In genomic region chr5:175831507-175831906, GRCh38 we compare ENCODE assay signal across 15 cellular contexts. TPM values are rescaled to one million over a fixed set of nuclear protein-coding genes. Genes with fewer than 3 reads are reported as not detected.
DNase-seq lines count a peak whose midpoint lies in the region; ATAC-seq, FAIRE-seq and TF ChIP-seq lines count a peak whose summit lies in the region.
"Had no signal": no experiment of that assay in that cellular context is flagged by ENCODE, and none has a peak within 500 bp of the region (broad histone marks: within the 10 kb centered on the region; RNA-seq: fewer than 3 reads in every experiment).

No MANE protein-coding gene starts in this region.

- H3K4me1 Mint-ChIP-seq in astrocyte (ENCODE audit: low read depth, unreplicated experiment), result peaks cover 17% of the 10 kb centered on the region
- H3K4me1 Mint-ChIP-seq: CD4-positive, CD25-positive, alpha-beta regulatory T cell had no signal

- H3K36me3 ChIP-seq in astrocyte (ENCODE audit: insufficient read depth, low read length) (no peaks in the 10 kb centered on the region), osteoblast (ENCODE audit: insufficient read depth, low read length) (no peaks in the 10 kb centered on the region)
- H3K36me3 ChIP-seq: BLaER1 had no signal

- H3K4me3 Mint-ChIP-seq in astrocyte (ENCODE audit: unreplicated experiment), result no peak overlapping the region
- H3K4me3 Mint-ChIP-seq: CD4-positive, CD25-positive, alpha-beta regulatory T cell had no signal

- H3K27ac ChIP-seq in A549, result peak overlapping the region; percentile 51 to 80
- no peak overlapping the region for H3K27ac ChIP-seq in astrocyte (ENCODE audit: low read depth, low read length)
- no peak overlapping the region for H3K27ac ChIP-seq in osteoblast (ENCODE audit: low read depth, low read length)
- H3K27ac ChIP-seq: 22Rv1, BLaER1, GM23248 had no signal

- TF ChIP-seq CTCF in A549 (IDR thresholded peaks at IDR 0.05), result no peak
- TF ChIP-seq CTCF in astrocyte (IDR thresholded peaks at IDR 0.05; ENCODE audit: insufficient read depth, low read depth, low read length), result no peak
- TF ChIP-seq CTCF in osteoblast (IDR thresholded peaks at IDR 0.05; ENCODE audit: extremely low read depth, low read depth, low read length), result no peak

- peaks cover 4% of the 10 kb centered on the region for H3K36me3 Mint-ChIP-seq in astrocyte (ENCODE audit: low read depth, unreplicated experiment)
- H3K36me3 Mint-ChIP-seq: CD4-positive, CD25-positive, alpha-beta regulatory T cell had no signal

- 93% methylated on average over 4 of the region's 4 CpGs for WGBS in A549 (ENCODE audit: missing lambda C conversion rate)

- H3K9me3 ChIP-seq in A549 (no peaks in the 10 kb centered on the region), astrocyte (ENCODE audit: insufficient read depth, low read depth, low read length) (no peaks in the 10 kb centered on the region), osteoblast (ENCODE audit: low read depth, low read length) (no peaks in the 10 kb centered on the region)
- H3K9me3 ChIP-seq: BLaER1 had no signal

- H3K79me2 ChIP-seq in astrocyte (ENCODE audit: insufficient read depth, low read length) (no peaks in the 10 kb centered on the region), osteoblast (ENCODE audit: insufficient read depth, low read length) (no peaks in the 10 kb centered on the region)

- no peak for TF ChIP-seq POLR2A in A549 (IDR thresholded peaks at IDR 0.05; ENCODE audit: low read length)

- peaks cover 35% of the 10 kb centered on the region for H3K27me3 Mint-ChIP-seq in astrocyte (ENCODE audit: low read depth, unreplicated experiment)
- H3K27me3 Mint-ChIP-seq: CD4-positive, CD25-positive, alpha-beta regulatory T cell had no signal

- H2AFZ ChIP-seq in astrocyte (ENCODE audit: low read depth, low read length), result no peak overlapping the region
- H2AFZ ChIP-seq in osteoblast (ENCODE audit: low read length), result no peak overlapping the region
- H2AFZ ChIP-seq: GM23248 had no signal

- no peak for TF ChIP-seq RAD21 in A549 (conservative IDR thresholded peaks at IDR 0.05 in 1 of 2, IDR thresholded peaks at IDR 0.05 in 1 of 2)

- no peak overlapping the region for H3K4me2 ChIP-seq in A549
- H3K4me2 ChIP-seq in astrocyte (ENCODE audit: low read length), result no peak overlapping the region
- H3K4me2 ChIP-seq in osteoblast (ENCODE audit: insufficient read depth, low read length), result no peak overlapping the region
- H3K4me2 ChIP-seq: BLaER1 had no signal

- FAIRE-seq in A549 (lab: Jason Lieb, UNC), result no peak
- no peak for FAIRE-seq in astrocyte (lab: Jason Lieb, UNC)

- H4K20me1 ChIP-seq in astrocyte (ENCODE audit: insufficient read depth, low read length), result no peaks in the 10 kb centered on the region
- H4K20me1 ChIP-seq in osteoblast (ENCODE audit: insufficient read depth, low read length), result no peaks in the 10 kb centered on the region
- H4K20me1 ChIP-seq: BLaER1 had no signal

- CTCF ChIA-PET in A549 (lab: Yijun Ruan, JAX), result interaction anchor here (1.1 to 4.4 kb wide), 9 partner anchors 9 to 102 kb away, joined by 3 to 24 read pairs (median 5); partner anchors contain the start of gene CPLX2

- no peak for DNase-seq in A549 (ENCODE audit: low read depth in 1 of 2, low spot score in 1 of 2)
- DNase-seq in astrocyte (ENCODE audit: low read depth), result no peak
- peak; percentile 58 for DNase-seq in islet precursor cell
- DNase-seq in osteoblast (ENCODE audit: insufficient read length, low spot score, missing footprints), result peak; percentile 66
- no peak for DNase-seq in stimulated activated CD4-positive, alpha-beta T cell treated with anti-CD3 and anti-CD28 coated beads, Interleukin-2, amount 100 ng/mL, for 24 hours
- no peak for DNase-seq in retina
- no peak for DNase-seq in NCI-H526 (lab: John Stamatoyannopoulos, UW)
- DNase-seq: AML-193; CD4-positive, CD25-positive, alpha-beta regulatory T cell; DMS53; GM23248; H7 had no signal

- H3K9me3 Mint-ChIP-seq in astrocyte (ENCODE audit: unreplicated experiment), result no peaks in the 10 kb centered on the region
- H3K9me3 Mint-ChIP-seq: CD4-positive, CD25-positive, alpha-beta regulatory T cell had no signal

- no peak for ATAC-seq in A549

- TF ChIP-seq EP300 in A549 (IDR thresholded peaks at IDR 0.05), result no peak

- peak overlapping the region; percentile 11 for H3K27ac Mint-ChIP-seq in astrocyte (ENCODE audit: unreplicated experiment)

- H3K27me3 ChIP-seq in astrocyte (ENCODE audit: insufficient read depth, low read length) (no peaks in the 10 kb centered on the region), osteoblast (ENCODE audit: insufficient read depth, low read length) (no peaks in the 10 kb centered on the region)
- H3K27me3 ChIP-seq: BLaER1 had no signal

- no peak overlapping the region for H3K9ac ChIP-seq in astrocyte (ENCODE audit: low read length)
- H3K9ac ChIP-seq: BLaER1, GM23248 had no signal

- POLR2A ChIA-PET in A549 (lab: Yijun Ruan, JAX), result no interaction called here

- peaks cover 55% of the 10 kb centered on the region for H3K4me1 ChIP-seq in A549
- no peaks in the 10 kb centered on the region for H3K4me1 ChIP-seq in astrocyte (ENCODE audit: insufficient read depth, low read length)
- no peaks in the 10 kb centered on the region for H3K4me1 ChIP-seq in osteoblast (ENCODE audit: insufficient read depth, low read length)

- no peak overlapping the region for H3K4me3 ChIP-seq in A549
- H3K4me3 ChIP-seq in astrocyte (ENCODE audit: insufficient read depth, low read depth, low read length), result no peak overlapping the region
- no peak overlapping the region for H3K4me3 ChIP-seq in osteoblast (ENCODE audit: insufficient read depth, low read length)
- H3K4me3 ChIP-seq: BLaER1, GM23248 had no signal

TF ChIP-seq in A549, 52 proteins besides CTCF, POLR2A, EP300 and RAD21:
- TF ChIP-seq CHD4 (IDR thresholded peaks at IDR 0.05; ENCODE audit: borderline replicate concordance), result no peak
- no peak for TF ChIP-seq CHD2 (IDR thresholded peaks at IDR 0.05; ENCODE audit: low read length, partially characterized antibody)
- TF ChIP-seq HDAC2 (IDR thresholded peaks at IDR 0.05), result no peak
- no peak for TF ChIP-seq HOXA7 (CRISPR knock-in tag; IDR thresholded peaks at IDR 0.05)
- no peak for TF ChIP-seq EHF (CRISPR knock-in tag; IDR thresholded peaks at IDR 0.05)
- TF ChIP-seq CBX8 (IDR thresholded peaks at IDR 0.05), result no peak
- no peak for TF ChIP-seq BHLHE40 (IDR thresholded peaks at IDR 0.05; ENCODE audit: low read depth, low read length)
- TF ChIP-seq BCL3 (IDR thresholded peaks at IDR 0.05), result no peak
- no peak for TF ChIP-seq ZNF302 (CRISPR knock-in tag; IDR thresholded peaks at IDR 0.05)
- no peak for TF ChIP-seq PHF8 (IDR thresholded peaks at IDR 0.05; ENCODE audit: borderline replicate concordance, low read depth)
- TF ChIP-seq JUN (IDR thresholded peaks at IDR 0.05), result no peak
- TF ChIP-seq, protein P1, sequence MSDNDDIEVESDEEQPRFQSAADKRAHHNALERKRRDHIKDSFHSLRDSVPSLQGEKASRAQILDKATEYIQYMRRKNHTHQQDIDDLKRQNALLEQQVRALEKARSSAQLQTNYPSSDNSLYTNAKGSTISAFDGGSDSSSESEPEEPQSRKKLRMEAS (IDR thresholded peaks at IDR 0.05), result no peak
- no peak for TF ChIP-seq KDM1A (IDR thresholded peaks at IDR 0.05; ENCODE audit: low read depth)
- TF ChIP-seq KDM5A (IDR thresholded peaks at IDR 0.05), result no peak
- no peak for TF ChIP-seq CEBPB (IDR thresholded peaks at IDR 0.05)
- TF ChIP-seq GATA3 (IDR thresholded peaks at IDR 0.05; ENCODE audit: borderline replicate concordance), result no peak
- no peak for TF ChIP-seq MAZ (IDR thresholded peaks at IDR 0.05; ENCODE audit: borderline replicate concordance, low read depth, low read length)
- TF ChIP-seq EHMT2 (IDR thresholded peaks at IDR 0.05; ENCODE audit: low read depth), result no peak

RNA-seq across cellular contexts. Expression of gene CPLX2, which starts 39.9 kb away (rescaled TPM):
- 365 and 415 TPM in 2 replicates for polyA plus RNA-seq in A549 (2011; rRNA removed)
- 262 and 269 TPM in 2 replicates for polyA plus RNA-seq in A549 (2012; cell fraction: cytosol; rRNA removed)
- polyA plus RNA-seq in A549 (2012; cell fraction: nucleus; rRNA removed), result 257 and 259 TPM in 2 replicates
- 360 to 395 TPM (median 360 TPM) in 3 replicates for polyA plus RNA-seq in A549 (2017; fragmentation: RNase III; extraction: RNeasy Plus Mini Kit Qiagen cat#74134 plus additional on column Dnase treatment)
- polyA minus RNA-seq in A549 (2011; rRNA and poly(A)+ RNA removed), result 372 and 391 TPM in 2 replicates
- 0.05 TPM in 1 of 2 replicates, not detected in the other for total RNA-seq in astrocyte
- not detected in 2 replicates for total RNA-seq in osteoblast
- total RNA-seq: CD4-positive, CD25-positive, alpha-beta regulatory T cell; GM23248; HT1080 had no signal
- polyA plus RNA-seq: GM23248 had no signal

Comparison
In these comparisons a context has a peak if more than half of its experiments do, and no peak if none do; other contexts are left out.
1. DNase-seq: peak in islet precursor cell (single experiment) and osteoblast (single experiment); none in A549 (0 of 2), astrocyte (single experiment), stimulated activated CD4-positive, alpha-beta T cell treated with anti-CD3 and anti-CD28 coated beads, Interleukin-2, amount 100 ng/mL, for 24 hours (0 of 2), retina (single experiment) and NCI-H526 (0 of 2).
2. H3K27ac ChIP-seq: peak in A549 (2 of 2); none in astrocyte (single experiment) and osteoblast (single experiment).